Comparison of ENCODE assay signal across 8 cellular contexts in the genomic region with DNA sequence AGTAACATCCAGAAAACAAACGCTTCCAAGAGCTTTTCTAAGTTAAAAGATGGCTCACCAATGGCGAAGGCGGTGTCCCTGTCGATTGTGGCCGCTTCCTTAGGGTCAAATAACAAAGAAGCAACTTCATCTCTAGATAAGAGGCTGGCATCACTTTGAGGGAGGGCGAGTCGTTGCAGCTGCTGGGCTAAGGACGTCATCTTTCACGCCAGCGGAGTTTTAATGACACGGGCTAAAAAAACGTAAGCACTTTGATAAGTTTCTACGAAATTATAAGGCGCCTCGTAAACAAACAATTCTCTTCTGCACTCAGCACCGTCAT. TPM values are rescaled to one million over a fixed set of nuclear protein-coding genes. Genes with fewer than 3 reads are reported as not detected.
DNase-seq lines count a peak whose midpoint lies in the region; ATAC-seq and TF ChIP-seq lines count a peak whose summit lies in the region.

No MANE protein-coding gene starts in this region.

- no peak for TF ChIP-seq CTCF in spleen (IDR thresholded peaks at IDR 0.05 in 8 of 11, conservative IDR thresholded peaks at IDR 0.05 in 3 of 11)

- peak overlapping the region; percentile 96 for H3K27ac Mint-ChIP-seq in activated naive CD4-positive, alpha-beta T cell treated with anti-CD3 and anti-CD28 coated beads, Interleukin-2, amount 10 ng/mL, durations not matched to agents 7 days and 5 days
- peak overlapping the region; percentile 95 for H3K27ac Mint-ChIP-seq in activated CD8-positive, alpha-beta T cell treated with anti-CD3 and anti-CD28 coated beads, Interleukin-2, amount 10 ng/mL, durations not matched to agents 7 days and 5 days

- H3K36me3 ChIP-seq in spleen: peaks cover 0 to 41% (median 26%) of the 10 kb centered on the region in 6 donors

- DNase-seq in activated naive CD4-positive, alpha-beta T cell treated with anti-CD3 and anti-CD28 coated beads, Interleukin-2, amount 10 ng/mL, durations not matched to agents 7 days and 5 days: peak; percentile 55
- no peak for DNase-seq in activated naive CD4-positive, alpha-beta T cell (lab: John Stamatoyannopoulos, UW)
- DNase-seq in activated CD8-positive, alpha-beta T cell treated with anti-CD3 and anti-CD28 coated beads, Interleukin-2, amount 10 ng/mL, durations not matched to agents 7 days and 5 days: no peak
- DNase-seq in spleen (no peak), COR-L47 (lab: John Stamatoyannopoulos, UW) (no peak)
- DNase-seq in effector CD4-positive, alpha-beta T cell: no peak

- H3K27me3 ChIP-seq in spleen (replicated peaks in 1 of 7): peaks cover 0 to 20% (median 6%) of the 10 kb centered on the region in 7 donors

- TF ChIP-seq POLR2A in spleen (IDR thresholded peaks at IDR 0.05): no peak

- no peaks in the 10 kb centered on the region for H3K9me3 ChIP-seq in spleen

- 0 to 2% (median 1%) methylated on average over 16 of the region's 16 CpGs for WGBS in spleen, 5 donors

- no peaks in the 10 kb centered on the region for H3K9me3 Mint-ChIP-seq in activated naive CD4-positive, alpha-beta T cell treated with anti-CD3 and anti-CD28 coated beads, Interleukin-2, amount 10 ng/mL, durations not matched to agents 7 days and 5 days
- H3K9me3 Mint-ChIP-seq in activated CD8-positive, alpha-beta T cell treated with anti-CD3 and anti-CD28 coated beads, Interleukin-2, amount 10 ng/mL, durations not matched to agents 7 days and 5 days (ENCODE audit: insufficient read depth): no peaks in the 10 kb centered on the region

- CTCF ChIA-PET in activated naive CD4-positive, alpha-beta T cell treated with anti-CD3 and anti-CD28 coated beads, Interleukin-2, amount 10 ng/mL, durations not matched to agents 7 days and 5 days (lab: Charles Lee): interaction anchor here (2.4 to 2.7 kb wide), 2 partner anchors 192 to 196 kb away, joined by 7 to 9 read pairs; a partner anchor contains a TSS
- CTCF ChIA-PET in activated CD8-positive, alpha-beta T cell treated with anti-CD3 and anti-CD28 coated beads, Interleukin-2, amount 10 ng/mL, durations not matched to agents 7 days and 5 days (lab: Charles Lee): interaction anchor here (1.0 to 1.5 kb wide), 3 partner anchors 15 to 782 kb away, joined by 3 to 4 read pairs (median 4); no protein-coding TSS in a partner anchor

- H3K36me3 Mint-ChIP-seq in activated naive CD4-positive, alpha-beta T cell treated with anti-CD3 and anti-CD28 coated beads, Interleukin-2, amount 10 ng/mL, durations not matched to agents 7 days and 5 days: peaks cover 17% of the 10 kb centered on the region
- peaks cover 21% of the 10 kb centered on the region for H3K36me3 Mint-ChIP-seq in activated CD8-positive, alpha-beta T cell treated with anti-CD3 and anti-CD28 coated beads, Interleukin-2, amount 10 ng/mL, durations not matched to agents 7 days and 5 days (ENCODE audit: low read depth)

- H3K27ac ChIP-seq in spleen: peak overlapping the region in 6 of 8 donors; percentile 68 to 89 (median 84)

- intact Hi-C loops in spleen (cut with DNase I; ENCODE audit: low total_unique reads): no loop called here

- peaks cover 21% of the 10 kb centered on the region for H3K27me3 Mint-ChIP-seq in activated naive CD4-positive, alpha-beta T cell treated with anti-CD3 and anti-CD28 coated beads, Interleukin-2, amount 10 ng/mL, durations not matched to agents 7 days and 5 days
- H3K27me3 Mint-ChIP-seq in activated CD8-positive, alpha-beta T cell treated with anti-CD3 and anti-CD28 coated beads, Interleukin-2, amount 10 ng/mL, durations not matched to agents 7 days and 5 days (ENCODE audit: low read depth): peaks cover 8% of the 10 kb centered on the region

- POLR2A ChIA-PET in activated CD8-positive, alpha-beta T cell treated with anti-CD3 and anti-CD28 coated beads, Interleukin-2, amount 10 ng/mL, durations not matched to agents 7 days and 5 days (lab: Charles Lee): interaction anchor here (1.7 kb wide), 1 partner anchor 191 kb away, joined by 7 read pairs; a partner anchor contains a TSS

- peaks cover 31% of the 10 kb centered on the region for H3K4me1 Mint-ChIP-seq in activated naive CD4-positive, alpha-beta T cell treated with anti-CD3 and anti-CD28 coated beads, Interleukin-2, amount 10 ng/mL, durations not matched to agents 7 days and 5 days
- H3K4me1 Mint-ChIP-seq in activated CD8-positive, alpha-beta T cell treated with anti-CD3 and anti-CD28 coated beads, Interleukin-2, amount 10 ng/mL, durations not matched to agents 7 days and 5 days (ENCODE audit: low read depth): peaks cover 25% of the 10 kb centered on the region

- peak overlapping the region; percentile 99 for H3K4me3 Mint-ChIP-seq in activated naive CD4-positive, alpha-beta T cell treated with anti-CD3 and anti-CD28 coated beads, Interleukin-2, amount 10 ng/mL, durations not matched to agents 7 days and 5 days
- peak overlapping the region; percentile 99 for H3K4me3 Mint-ChIP-seq in activated CD8-positive, alpha-beta T cell treated with anti-CD3 and anti-CD28 coated beads, Interleukin-2, amount 10 ng/mL, durations not matched to agents 7 days and 5 days

- H3K4me3 ChIP-seq in iPS-11a (ENCODE audit: low read depth, low read length): peak overlapping the region; percentile 92
- peak overlapping the region; percentile 63 to 98 (median 90) for H3K4me3 ChIP-seq in spleen

- H3K4me1 ChIP-seq in spleen: peaks cover 11 to 40% (median 25%) of the 10 kb centered on the region in 6 donors

- peak; percentile 2 for ATAC-seq in HG03139 (IDR thresholded peaks at IDR 0.05; ENCODE audit: unreplicated experiment)
- ATAC-seq in activated CD8-positive, alpha-beta T cell treated with anti-CD3 and anti-CD28 coated beads, Interleukin-2, amount 10 ng/mL, durations not matched to agents 7 days and 5 days: no peak

RNA-seq across cellular contexts. Expression of a gene that starts 0.5 kb away (rescaled TPM):
- total RNA-seq in activated CD8-positive, alpha-beta T cell treated with anti-CD3 and anti-CD28 coated beads, Interleukin-2, amount 10 ng/mL, durations not matched to agents 7 days and 5 days: 10 to 100 TPM; 41.1 to 45.9 TPM
- 10 to 100 TPM; 26.9 to 51.4 (median 35.3) TPM for total RNA-seq in spleen
- 1 to 10 TPM; 5.0 to 5.8 (median 5.4) TPM for polyA plus RNA-seq in spleen
